In genomic region chr12:130198026-130198662, GRCh38 we compare ENCODE assay signal across 25 cellular contexts. TPM values are rescaled to one million over a fixed set of nuclear protein-coding genes. Genes with fewer than 3 reads are reported as not detected.
A peak's percentile ranks its signal among the peaks of the same experiment; 100 is the strongest.
DNase-seq lines count a peak whose midpoint lies in the region; ATAC-seq, FAIRE-seq and TF ChIP-seq lines count a peak whose summit lies in the region.
"Had no signal": no experiment of that assay in that cellular context is flagged by ENCODE, and none has a peak within 500 bp of the region (broad histone marks: within the 10 kb centered on the region; RNA-seq: fewer than 3 reads in every experiment).

No MANE protein-coding gene starts in this region.

- no peak overlapping the region for H3K4me3 ChIP-seq in H1 (ENCODE audit: extremely low read depth in 1 of 4, insufficient read depth in 2 of 4, low read depth in 3 of 4, low read length in 4 of 4)
- H3K4me3 ChIP-seq in neuronal stem cell (ENCODE audit: low read length in 2 of 2) = no peak overlapping the region
- H3K4me3 ChIP-seq in SK-N-SH (ENCODE audit: low read depth in 2 of 2, low read length in 1 of 2) = no peak overlapping the region
- H3K4me3 ChIP-seq: BLaER1, GM23338 had no signal

- intact Hi-C loops in cardiac septum (cut with DNase I) = no loop called here
- intact Hi-C loops in Right ventricle myocardium superior (cut with DNase I) = no loop called here

- no peak overlapping the region for H2BK120ac ChIP-seq in H1 (replicated peaks; ENCODE audit: low read depth, low read length)
- H2BK120ac ChIP-seq in neuronal stem cell (ENCODE audit: low read depth, low read length) = no peak overlapping the region

- H2AK5ac ChIP-seq in H1 (ENCODE audit: low read depth, low read length) (no peak overlapping the region), neuronal stem cell (ENCODE audit: low read depth, low read length) (peak overlapping the region; percentile 73)

- H4K8ac ChIP-seq in H1 (ENCODE audit: extremely low read depth, insufficient read depth, low read length) (0 out of 2 replicates have a peak overlapping the region, but pooled peaks have one; percentile 22), neuronal stem cell (ENCODE audit: low read depth, low read length) (no peak overlapping the region)

- H3K36me3 ChIP-seq in H1 (ENCODE audit: control insufficient read depth in 2 of 4, insufficient read depth in 4 of 4, low read length in 3 of 4) (no peaks in the 10 kb centered on the region), neuronal stem cell (replicated peaks in 1 of 2; ENCODE audit: control insufficient read depth in 2 of 2, insufficient read depth in 2 of 2, low read length in 2 of 2) (no peaks in the 10 kb centered on the region), SK-N-SH (replicated peaks in 1 of 2; ENCODE audit: control insufficient read depth in 1 of 2, insufficient read depth in 2 of 2, low read length in 1 of 2) (no peaks in the 10 kb centered on the region)
- H3K36me3 ChIP-seq: BLaER1 had no signal

- H2BK15ac ChIP-seq in H1 (ENCODE audit: low read length) (no peak overlapping the region), neuronal stem cell (ENCODE audit: low read length) (peak overlapping the region; percentile 46)

- H4K5ac ChIP-seq in H1 (ENCODE audit: insufficient read length, low read depth, low read length) = no peak overlapping the region

- TF ChIP-seq RAD21 in H1 (IDR thresholded peaks at IDR 0.05 in 1 of 2, conservative IDR thresholded peaks at IDR 0.05 in 1 of 2; ENCODE audit: low read depth in 2 of 2, low read length in 2 of 2) (no peak), SK-N-SH (IDR thresholded peaks at IDR 0.05; ENCODE audit: low read length) (no peak)

- TF ChIP-seq CTCF in H1 (IDR thresholded peaks at IDR 0.05; ENCODE audit: control extremely low read depth in 1 of 3, insufficient read depth in 1 of 3, low read depth in 1 of 3, low read length in 3 of 3) (no peak), SK-N-SH (IDR thresholded peaks at IDR 0.05) (no peak)

- H4K91ac ChIP-seq in H1 (replicated peaks; ENCODE audit: insufficient read length, low read length) (no peak overlapping the region), neuronal stem cell (ENCODE audit: low read depth, low read length, poor library complexity) (no peak overlapping the region)

- POLR2A ChIA-PET in H1 (lab: Charles Lee; ENCODE audit: partially characterized antibody) = no interaction called here
- POLR2A ChIA-PET in SK-N-SH (lab: Yijun Ruan, JAX) = no interaction called here

- H2BK20ac ChIP-seq in H1 (ENCODE audit: low read length) = no peak overlapping the region

- H2BK12ac ChIP-seq in H1 (ENCODE audit: low read depth, low read length) = no peak overlapping the region
- H2BK12ac ChIP-seq in neuronal stem cell (ENCODE audit: low read length) = no peak overlapping the region

- H3K9me2 ChIP-seq in SK-N-SH = no peaks in the 10 kb centered on the region

- H4K20me1 ChIP-seq in H1 (replicated peaks in 1 of 2; ENCODE audit: control insufficient read depth in 1 of 2, insufficient read depth in 2 of 2, low read length in 2 of 2) (peaks cover 0 to 6% of the 10 kb centered on the region in 2 experiments), SK-N-SH (ENCODE audit: insufficient read depth) (no peaks in the 10 kb centered on the region)
- H4K20me1 ChIP-seq: BLaER1 had no signal

- TF ChIP-seq EP300 in H1 (IDR thresholded peaks at IDR 0.05; ENCODE audit: borderline replicate concordance in 1 of 2, low read depth in 2 of 2, low read length in 2 of 2) (no peak), SK-N-SH (IDR thresholded peaks at IDR 0.05; ENCODE audit: borderline replicate concordance in 1 of 2, low read depth in 1 of 2, low read length in 1 of 2) (no peak)

- no peaks in the 10 kb centered on the region for H3F3A ChIP-seq in SK-N-SH (replicated peaks; ENCODE audit: insufficient read depth)

- CTCF ChIA-PET in H1 (lab: Charles Lee; ENCODE audit: partially characterized antibody) (interaction anchor here (0.5 to 2.8 kb wide), 8 partner anchors 15 to 171 kb away, joined by 3 to 7 read pairs (median 3); no protein-coding TSS in a partner anchor), SK-N-SH (lab: Yijun Ruan, JAX) (interaction anchor here (0.7 kb wide), 1 partner anchor 166 kb away, joined by 3 read pairs; no protein-coding TSS in a partner anchor)

- peaks cover 6% of the 10 kb centered on the region; the same call in 1 of the 2 replicates for H3K23me2 ChIP-seq in H1 (ENCODE audit: low read depth, low read length)

- H3K4ac ChIP-seq in H1 (replicated peaks; ENCODE audit: insufficient read length, low read depth, low read length) = no peak overlapping the region
- H3K4ac ChIP-seq in neuronal stem cell (ENCODE audit: low read length) = no peak overlapping the region

- no peak for TF ChIP-seq POLR2A in H1 (IDR thresholded peaks at IDR 0.05; ENCODE audit: control extremely low read depth in 1 of 2, low read depth in 2 of 2, low read length in 2 of 2)

- H3K18ac ChIP-seq in H1 (ENCODE audit: extremely low read depth, low read length) = no peak overlapping the region
- H3K18ac ChIP-seq in neuronal stem cell (ENCODE audit: low read length) = no peak overlapping the region

- peaks cover 0 to under 1% (median 0%) of the 10 kb centered on the region in 4 experiments; a peak in 3 of 7 replicates for H3K27me3 ChIP-seq in H1 (replicated peaks in 1 of 4; ENCODE audit: control insufficient read depth in 3 of 4, extremely low read depth in 1 of 4, insufficient read depth in 3 of 4, low read length in 3 of 4)
- peaks cover 0 to 2% (median 0%) of the 10 kb centered on the region in 3 experiments for H3K27me3 ChIP-seq in neuronal stem cell (ENCODE audit: control insufficient read depth in 3 of 3, insufficient read depth in 3 of 3, low read depth in 1 of 3, low read length in 3 of 3)
- H3K27me3 ChIP-seq in SK-N-SH (ENCODE audit: insufficient read depth) = no peaks in the 10 kb centered on the region
- H3K27me3 ChIP-seq: BLaER1 had no signal

- H3K14ac ChIP-seq in H1 (ENCODE audit: insufficient read length) (no peak overlapping the region), neuronal stem cell (ENCODE audit: low read length) (no peak overlapping the region)

- H3K56ac ChIP-seq in H1 (replicated peaks; ENCODE audit: insufficient read length, low read depth, low read length) = no peak overlapping the region

- H3K4me2 ChIP-seq in H1 (ENCODE audit: insufficient read depth in 1 of 2, low read depth in 2 of 2, low read length in 2 of 2) = no peak overlapping the region
- H3K4me2 ChIP-seq in neuronal stem cell (ENCODE audit: insufficient read depth, low read length, poor library complexity, severe bottlenecking) = no peak overlapping the region
- H3K4me2 ChIP-seq in SK-N-SH = no peak overlapping the region
- H3K4me2 ChIP-seq: BLaER1, GM23338 had no signal

- H2AFZ ChIP-seq in H1 (ENCODE audit: low read length) (no peak overlapping the region), neuronal stem cell (ENCODE audit: low read length) (no peak overlapping the region), SK-N-SH (ENCODE audit: low read depth) (no peak overlapping the region)
- H2AFZ ChIP-seq: GM23338 had no signal

- H3K9me3 ChIP-seq in H1 (ENCODE audit: insufficient read depth in 2 of 2, low read depth in 1 of 2, low read length in 1 of 2) = no peaks in the 10 kb centered on the region; a peak in 1 of 4 replicates
- peaks cover 0 to 4% of the 10 kb centered on the region in 2 donors for H3K9me3 ChIP-seq in neuronal stem cell (replicated peaks in 1 of 2; ENCODE audit: control insufficient read depth in 2 of 2, insufficient read depth in 1 of 2, low read depth in 1 of 2, low read length in 2 of 2)
- no peaks in the 10 kb centered on the region for H3K9me3 ChIP-seq in SK-N-SH
- H3K9me3 ChIP-seq: BLaER1 had no signal

- 83% methylated on average over 18 of the region's 18 CpGs; no CpG with 5 or more reads in 1 of the 2 experiments for WGBS in H1 (ENCODE audit: extremely low coverage in 1 of 2, insufficient coverage in 1 of 2, insufficient read length in 1 of 2, insufficient replicate concordance in 2 of 2, low coverage in 1 of 2, low lambda C conversion rate in 2 of 2, missing lambda C conversion rate in 1 of 2), 2 experiments
- no CpG with 5 or more reads among the region's 18 CpGs for WGBS in neuronal stem cell (ENCODE audit: extremely low coverage in 2 of 2, insufficient read length in 2 of 2, insufficient replicate concordance in 1 of 2), 2 donors
- whole genome bisulfite sequencing in SK-N-SH (ENCODE audit: low lambda C conversion rate) = 55% methylated on average over 16 of the region's 18 CpGs

- no peak overlapping the region for H2BK5ac ChIP-seq in H1 (ENCODE audit: low read depth, low read length)
- no peak overlapping the region for H2BK5ac ChIP-seq in neuronal stem cell (ENCODE audit: low read length)

- H3K27ac ChIP-seq in H1 (ENCODE audit: low read depth, low read length) (no peak overlapping the region), neuronal stem cell (replicated peaks; ENCODE audit: low read length) (no peak overlapping the region), SK-N-SH (ENCODE audit: low read depth in 2 of 2, low read length in 1 of 2) (no peak overlapping the region)
- H3K27ac ChIP-seq: BLaER1 had no signal

- H3K23ac ChIP-seq in H1 (ENCODE audit: insufficient read length) (no peak overlapping the region), neuronal stem cell (ENCODE audit: low read depth, low read length, poor library complexity) (peak overlapping the region; percentile 11)

- no peak for ATAC-seq in Right ventricle myocardium superior (ENCODE audit: poor library complexity)
- ATAC-seq in HG02973 (IDR thresholded peaks at IDR 0.05; ENCODE audit: unreplicated experiment) = no peak
- ATAC-seq: GM23338, HCT116, HepG2 had no signal

- DNase-seq in cardiac septum (ENCODE audit: low spot score) (peak; percentile 43), Right ventricle myocardium superior (no peak), H1 (ENCODE audit: low read depth in 1 of 2, low spot score in 2 of 2) (no peak), neuronal stem cell (ENCODE audit: low spot score) (no peak), SK-N-SH (no peak), NCI-H524 (lab: John Stamatoyannopoulos, UW) (no peak)
- no peak for DNase-seq in activated CD8-positive, alpha-beta memory T cell treated with anti-CD3 and anti-CD28 coated beads, Interleukin-2, amount 50 U/mL, for 48 hours
- DNase-seq: 8988T; CD4-positive, alpha-beta memory T cell; DMS53; DND-41; EL; H7; HFFc6 had no signal

- H3K9ac ChIP-seq in H1 (replicated peaks in 1 of 4; ENCODE audit: extremely low read depth in 1 of 4, low read depth in 3 of 4, low read length in 3 of 4) (no peak overlapping the region), neuronal stem cell (ENCODE audit: low read depth, low read length, poor library complexity) (no peak overlapping the region), SK-N-SH (no peak overlapping the region)
- H3K9ac ChIP-seq: BLaER1 had no signal

- H3K79me1 ChIP-seq in H1 (ENCODE audit: low read depth, low read length) (no peaks in the 10 kb centered on the region), neuronal stem cell (ENCODE audit: low read depth, low read length) (no peaks in the 10 kb centered on the region)

- no peak for FAIRE-seq in H1 (lab: Jason Lieb, UNC)
- FAIRE-seq: G401.6, GM12891, HepG2 had no signal

- H3K4me1 ChIP-seq in H1 (replicated peaks in 1 of 4; ENCODE audit: control insufficient read depth in 3 of 4, insufficient read depth in 4 of 4, low read length in 3 of 4) = 0 out of 7 replicates have a peak, but pooled peaks cover 0 to 7% (median 2%) of the 10 kb centered on the region in 4 experiments
- peaks cover 0 to 9% of the 10 kb centered on the region in 2 donors for H3K4me1 ChIP-seq in neuronal stem cell (ENCODE audit: control insufficient read depth in 2 of 2, insufficient read depth in 1 of 2, low read depth in 1 of 2, low read length in 2 of 2)
- no peaks in the 10 kb centered on the region for H3K4me1 ChIP-seq in SK-N-SH (ENCODE audit: control insufficient read depth in 1 of 2, insufficient read depth in 2 of 2, low read depth in 1 of 2, low read length in 1 of 2)
- H3K4me1 ChIP-seq: BLaER1 had no signal

- no peaks in the 10 kb centered on the region for H3K79me2 ChIP-seq in H1 (ENCODE audit: control insufficient read depth in 1 of 2, insufficient read depth in 2 of 2, low read length in 2 of 2)
- no peaks in the 10 kb centered on the region for H3K79me2 ChIP-seq in SK-N-SH (ENCODE audit: insufficient read depth)

RNA-seq across cellular contexts. Expression of gene FZD10, which starts 35.9 kb away (rescaled TPM):
- not detected for total RNA-seq in cardiac septum
- not detected for total RNA-seq in Right ventricle myocardium superior
- 0.36 and 0.60 TPM in 2 replicates for total RNA-seq in H1 (2021; fragmentation: NEBNext Ultra II Directional; extraction: Animal tissue kit (Norgen Biotek cat#: 25700))
- polyA plus RNA-seq in H1 (2011; rRNA removed) = 0.11 and 0.36 TPM in 2 replicates
- polyA plus RNA-seq in H1 (2011; cell fraction: cytosol; rRNA removed) = 0.32 TPM
- 0.58 TPM for polyA plus RNA-seq in H1 (2011; cell fraction: nucleus; rRNA removed)
- polyA plus RNA-seq in H1 (2012, experiment 1 of 2) = 0.10 to 0.36 TPM (median 0.24 TPM) in 4 replicates
- polyA plus RNA-seq in H1 (2012, experiment 2 of 2) = 0.20 TPM
- polyA plus RNA-seq in H1 (2013, experiment 1 of 2) = 0.41 TPM
- polyA plus RNA-seq in H1 (2013, experiment 2 of 2) = 0.52 TPM
- 0.32 and 0.34 TPM in 2 replicates for polyA minus RNA-seq in H1 (2011; rRNA and poly(A)+ RNA removed)
- polyA minus RNA-seq in H1 (2011; cell fraction: cytosol; rRNA and poly(A)+ RNA removed) = 0.51 TPM
- polyA minus RNA-seq in H1 (2011; cell fraction: nucleus; rRNA and poly(A)+ RNA removed) = 2.1 TPM
- 0.38 TPM for polyA plus RNA-seq in neuronal stem cell (2013, experiment 1 of 2)
- 0.36 TPM for polyA plus RNA-seq in neuronal stem cell (2013, experiment 2 of 2)
- polyA plus RNA-seq in SK-N-SH (2012; rRNA removed) = not detected in 2 replicates
- polyA plus RNA-seq in SK-N-SH (2012; cell fraction: cytosol; rRNA removed) = not detected in 2 replicates
- polyA plus RNA-seq in SK-N-SH (2012; cell fraction: nucleus; rRNA removed) = not detected in 2 replicates
- total RNA-seq: A673; CD4-positive, alpha-beta memory T cell; HepG2; HFFc6 had no signal
- polyA plus RNA-seq: AG04450; CD14-positive monocyte; CD4-positive, alpha-beta memory T cell; HepG2; IgD-negative memory B cell had no signal
